In genomic region chr19:3132971-3133792, GRCh38 we compare ENCODE assay signal across 8 cellular contexts. TPM values are rescaled to one million over a fixed set of nuclear protein-coding genes. Genes with fewer than 3 reads are reported as not detected.
DNase-seq lines count a peak whose midpoint lies in the region; ATAC-seq and TF ChIP-seq lines count a peak whose summit lies in the region.

No MANE protein-coding gene starts in this region.

- peak overlapping the region; percentile 25 for H3K4me3 Mint-ChIP-seq in glutamatergic neuron (ENCODE audit: unreplicated experiment)

- H3K9me3 Mint-ChIP-seq in glutamatergic neuron (ENCODE audit: unreplicated experiment): peaks cover 5% of the 10 kb centered on the region

- peaks cover 4% of the 10 kb centered on the region for H3K27me3 Mint-ChIP-seq in glutamatergic neuron (ENCODE audit: unreplicated experiment)

- TF ChIP-seq CTCF in glutamatergic neuron (IDR thresholded peaks at IDR 0.05; ENCODE audit: partially characterized antibody, unreplicated experiment): no peak

- peak overlapping the region; percentile 85 for H3K27ac Mint-ChIP-seq in glutamatergic neuron (ENCODE audit: unreplicated experiment)

- ATAC-seq in HG02870 (IDR thresholded peaks at IDR 0.05; ENCODE audit: unreplicated experiment): peak; percentile 50

- H3K36me3 Mint-ChIP-seq in glutamatergic neuron (ENCODE audit: unreplicated experiment): no peaks in the 10 kb centered on the region

- H3K4me1 Mint-ChIP-seq in glutamatergic neuron (ENCODE audit: low read depth, unreplicated experiment): peaks cover 10% of the 10 kb centered on the region

- DNase-seq in GM03348 (ENCODE audit: low spot score) (peak; percentile 70), NOMO-1 treated with dmso at 0.1 percent for 144 hours (lab: John Stamatoyannopoulos, UW; ENCODE audit: unreplicated experiment) (peak; percentile 86), glutamatergic neuron (no peak), NCI-H2029 treated with DMSO at 0.1 percent for 48 hours (lab: John Stamatoyannopoulos, UW) (no peak), dedifferentiated amniotic fluid mesenchymal stem cell (ENCODE audit: extremely low spot score) (no peak)
- peak; percentile 75 for DNase-seq in activated T-cell treated with anti-CD3 and anti-CD28 coated beads, Interleukin-2, amount 50 U/mL, for 1 hour
- DNase-seq in stimulated activated CD4-positive, alpha-beta T cell treated with anti-CD3 and anti-CD28 coated beads, Interleukin-1b, Interleukin-23, amount 100 ng/mL, for 1 hour (ENCODE audit: low read depth in 2 of 2): peak; percentile 44 to 45

RNA-seq across cellular contexts. Expression of gene GNA15, which starts 2.7 kb away (rescaled TPM):
- not detected for total RNA-seq in glutamatergic neuron (ENCODE audit: unreplicated experiment)

RNA-seq across cellular contexts. Expression of gene GNA11, which starts 39.0 kb away (rescaled TPM):
- 32.4 TPM for total RNA-seq in glutamatergic neuron (ENCODE audit: unreplicated experiment)

RNA-seq across cellular contexts. Expression of gene S1PR4, which starts 45.4 kb away (rescaled TPM):
- total RNA-seq in glutamatergic neuron (ENCODE audit: unreplicated experiment): not detected

RNA-seq across cellular contexts. Expression of gene NCLN, which starts 52.5 kb away (rescaled TPM):
- total RNA-seq in glutamatergic neuron (ENCODE audit: unreplicated experiment): 54.4 TPM

Comparison
In these comparisons a context has a peak if more than half of its experiments do, and no peak if none do; other contexts are left out.
1. DNase-seq: peak in GM03348 (single experiment), NOMO-1 treated with dmso at 0.1 percent for 144 hours (single experiment), activated T-cell treated with anti-CD3 and anti-CD28 coated beads, Interleukin-2, amount 50 U/mL, for 1 hour (single experiment) and stimulated activated CD4-positive, alpha-beta T cell treated with anti-CD3 and anti-CD28 coated beads, Interleukin-1b, Interleukin-23, amount 100 ng/mL, for 1 hour (2 of 2); none in glutamatergic neuron (single experiment), NCI-H2029 treated with DMSO at 0.1 percent for 48 hours (single experiment) and dedifferentiated amniotic fluid mesenchymal stem cell (single experiment).